In genomic region chr15:63121382-63122001, GRCh38 we compare ENCODE assay signal across 8 cellular contexts. TPM values are rescaled to one million over a fixed set of nuclear protein-coding genes. Genes with fewer than 3 reads are reported as not detected.
DNase-seq lines count a peak whose midpoint lies in the region; ATAC-seq, FAIRE-seq and TF ChIP-seq lines count a peak whose summit lies in the region.

TSS of gene LACTB (plus strand) at chr15:63121861. CDS start at chr15:63121872, 11 bp downstream.

- H3K9me2 ChIP-seq in SK-N-SH = no peaks in the 10 kb centered on the region

- H3K27ac ChIP-seq in SK-N-SH (ENCODE audit: low read depth in 2 of 2, low read length in 1 of 2) (peak within 1 kb of the TSS; percentile 74 to 79), gastroesophageal sphincter (peak within 1 kb of the TSS; percentile 90 to 98 (median 94)), neuronal stem cell (replicated peaks; ENCODE audit: low read length) (peak within 1 kb of the TSS; percentile 63)

- H3K14ac ChIP-seq in neuronal stem cell (ENCODE audit: low read length) = no peak within 1 kb of the TSS

- peak within 1 kb of the TSS; percentile 73 for H3K4me3 Mint-ChIP-seq in activated naive CD4-positive, alpha-beta T cell treated with anti-CD3 and anti-CD28 coated beads, Interleukin-2, amount 10 ng/mL, durations not matched to agents 7 days and 5 days

- no peak within 1 kb of the TSS for H4K91ac ChIP-seq in neuronal stem cell (ENCODE audit: low read depth, low read length, poor library complexity)

- H3K9me3 Mint-ChIP-seq in activated naive CD4-positive, alpha-beta T cell treated with anti-CD3 and anti-CD28 coated beads, Interleukin-2, amount 10 ng/mL, durations not matched to agents 7 days and 5 days = peaks cover 20% of the 10 kb centered on the region

- H3K4me1 ChIP-seq in ES-I3 (ENCODE audit: insufficient read depth, low read length) (peaks cover 3% of the 10 kb centered on the region; the same call in 1 of the 2 replicates), SK-N-SH (ENCODE audit: control insufficient read depth in 1 of 2, insufficient read depth in 2 of 2, low read depth in 1 of 2, low read length in 1 of 2) (peaks cover 0 to 3% of the 10 kb centered on the region in 2 experiments; a peak in 2 of 4 replicates), gastroesophageal sphincter (peaks cover 0 to 15% (median 3%) of the 10 kb centered on the region in 3 donors), neuronal stem cell (ENCODE audit: control insufficient read depth in 2 of 2, insufficient read depth in 1 of 2, low read depth in 1 of 2, low read length in 2 of 2) (peaks cover 2 to 5% of the 10 kb centered on the region in 2 donors)

- H2AFZ ChIP-seq in SK-N-SH (ENCODE audit: low read depth) = peak within 1 kb of the TSS; percentile 99
- H2AFZ ChIP-seq in neuronal stem cell (ENCODE audit: low read length) = peak within 1 kb of the TSS; percentile 92

- H2BK15ac ChIP-seq in neuronal stem cell (ENCODE audit: low read length) = peak within 1 kb of the TSS; percentile 83

- peaks cover 15% of the 10 kb centered on the region for H3K36me3 Mint-ChIP-seq in activated naive CD4-positive, alpha-beta T cell treated with anti-CD3 and anti-CD28 coated beads, Interleukin-2, amount 10 ng/mL, durations not matched to agents 7 days and 5 days

- peak within 1 kb of the TSS; percentile 88 for H3K27ac Mint-ChIP-seq in activated naive CD4-positive, alpha-beta T cell treated with anti-CD3 and anti-CD28 coated beads, Interleukin-2, amount 10 ng/mL, durations not matched to agents 7 days and 5 days

- H3K27me3 ChIP-seq in SK-N-SH (ENCODE audit: insufficient read depth) (no peaks in the 10 kb centered on the region), gastroesophageal sphincter (no peaks in the 10 kb centered on the region), neuronal stem cell (ENCODE audit: control insufficient read depth in 3 of 3, insufficient read depth in 3 of 3, low read depth in 1 of 3, low read length in 3 of 3) (no peaks in the 10 kb centered on the region)

- H3K23ac ChIP-seq in neuronal stem cell (ENCODE audit: low read depth, low read length, poor library complexity) = peak within 1 kb of the TSS; percentile 85

- TF ChIP-seq EP300 in SK-N-SH (IDR thresholded peaks at IDR 0.05; ENCODE audit: borderline replicate concordance in 1 of 2, low read depth in 1 of 2, low read length in 1 of 2) = no peak
- TF ChIP-seq EP300 in gastroesophageal sphincter (IDR thresholded peaks at IDR 0.05) = no peak

- H3K27me3 Mint-ChIP-seq in activated naive CD4-positive, alpha-beta T cell treated with anti-CD3 and anti-CD28 coated beads, Interleukin-2, amount 10 ng/mL, durations not matched to agents 7 days and 5 days = no peaks in the 10 kb centered on the region

- peaks cover 6% of the 10 kb centered on the region; the same call in 1 of the 2 replicates for H3K9me3 ChIP-seq in ES-I3 (ENCODE audit: control insufficient read depth, insufficient read depth, low read length)
- no peaks in the 10 kb centered on the region for H3K9me3 ChIP-seq in SK-N-SH
- no peaks in the 10 kb centered on the region for H3K9me3 ChIP-seq in gastroesophageal sphincter
- peaks cover 0 to 3% of the 10 kb centered on the region in 2 donors for H3K9me3 ChIP-seq in neuronal stem cell (replicated peaks in 1 of 2; ENCODE audit: control insufficient read depth in 2 of 2, insufficient read depth in 1 of 2, low read depth in 1 of 2, low read length in 2 of 2)

- peaks cover 15% of the 10 kb centered on the region for H3F3A ChIP-seq in SK-N-SH (replicated peaks; ENCODE audit: insufficient read depth)

- peak; percentile 77 for TF ChIP-seq POLR2A in H54 (IDR thresholded peaks at IDR 0.05; ENCODE audit: low read depth, low read length)
- peak; percentile 69 to 79 for TF ChIP-seq POLR2A in gastroesophageal sphincter (IDR thresholded peaks at IDR 0.05)

- H3K9ac ChIP-seq in ES-I3 (ENCODE audit: low read depth, low read length) (peak within 1 kb of the TSS; percentile 95), SK-N-SH (peak within 1 kb of the TSS; percentile 77), neuronal stem cell (ENCODE audit: low read depth, low read length, poor library complexity) (peak within 1 kb of the TSS; percentile 77)

- POLR2A ChIA-PET in SK-N-SH (lab: Yijun Ruan, JAX) = interaction anchor here (1.0 kb wide), 1 partner anchor 36 kb away, joined by 3 read pairs; the partner anchor contains the start of gene RPS27L

- peak; percentile 95 for ATAC-seq in gastroesophageal sphincter

- H3K36me3 ChIP-seq in ES-I3 (ENCODE audit: insufficient read depth, low read length) (no peaks in the 10 kb centered on the region), SK-N-SH (replicated peaks in 1 of 2; ENCODE audit: control insufficient read depth in 1 of 2, insufficient read depth in 2 of 2, low read length in 1 of 2) (peaks cover 0 to 16% of the 10 kb centered on the region in 2 experiments), gastroesophageal sphincter (peaks cover 0 to 16% of the 10 kb centered on the region in 2 donors), neuronal stem cell (replicated peaks in 1 of 2; ENCODE audit: control insufficient read depth in 2 of 2, insufficient read depth in 2 of 2, low read length in 2 of 2) (no peaks in the 10 kb centered on the region)

- peak within 1 kb of the TSS; percentile 85 for H3K18ac ChIP-seq in neuronal stem cell (ENCODE audit: low read length)

- H3K4ac ChIP-seq in neuronal stem cell (ENCODE audit: low read length) = no peak within 1 kb of the TSS

- 7% methylated on average over 26 of the region's 40 CpGs for WGBS in SK-N-SH (ENCODE audit: low lambda C conversion rate)
- 1 to 4% methylated on average over 5 to 16 of the region's 40 CpGs for WGBS in gastroesophageal sphincter (ENCODE audit: low coverage in 1 of 2), 2 donors
- WGBS in neuronal stem cell (ENCODE audit: extremely low coverage in 2 of 2, insufficient read length in 2 of 2, insufficient replicate concordance in 1 of 2), 2 donors = no CpG with 5 or more reads among the region's 40 CpGs

- peak; percentile 60 for DNase-seq in H54 (ENCODE audit: insufficient read length, low spot score)
- DNase-seq in M059J (ENCODE audit: low read depth) = peak; percentile 86
- DNase-seq in SK-N-SH = peak; percentile 92
- DNase-seq in activated naive CD4-positive, alpha-beta T cell treated with anti-CD3 and anti-CD28 coated beads, Interleukin-2, amount 10 ng/mL, durations not matched to agents 7 days and 5 days = peak; percentile 85
- DNase-seq in neuronal stem cell (ENCODE audit: low spot score) = peak; percentile 83

- H3K79me2 ChIP-seq in SK-N-SH (ENCODE audit: insufficient read depth) = peaks cover 30% of the 10 kb centered on the region

- H2AK5ac ChIP-seq in neuronal stem cell (ENCODE audit: low read depth, low read length) = peak within 1 kb of the TSS; percentile 28

- TF ChIP-seq CTCF in SK-N-SH (IDR thresholded peaks at IDR 0.05) (no peak), gastroesophageal sphincter (IDR thresholded peaks at IDR 0.05) (no peak), subcutaneous adipose tissue (IDR thresholded peaks at IDR 0.05; ENCODE audit: low read depth) (no peak)

- no peak within 1 kb of the TSS for H2BK12ac ChIP-seq in neuronal stem cell (ENCODE audit: low read length)

- peak within 1 kb of the TSS; percentile 93 for H4K8ac ChIP-seq in neuronal stem cell (ENCODE audit: low read depth, low read length)

- H3K4me1 Mint-ChIP-seq in activated naive CD4-positive, alpha-beta T cell treated with anti-CD3 and anti-CD28 coated beads, Interleukin-2, amount 10 ng/mL, durations not matched to agents 7 days and 5 days = peaks cover 17% of the 10 kb centered on the region

- H3K4me2 ChIP-seq in SK-N-SH = peak within 1 kb of the TSS; percentile 88
- H3K4me2 ChIP-seq in neuronal stem cell (ENCODE audit: insufficient read depth, low read length, poor library complexity, severe bottlenecking) = peak within 1 kb of the TSS; percentile 77

- FAIRE-seq in H54 (lab: Jason Lieb, UNC) = no peak

- H3K4me3 ChIP-seq in SK-N-SH (ENCODE audit: low read depth in 2 of 2, low read length in 1 of 2) (peak within 1 kb of the TSS; percentile 86 to 93), gastroesophageal sphincter (peak within 1 kb of the TSS; percentile 95 to 98), neuronal stem cell (ENCODE audit: low read length in 2 of 2) (peak within 1 kb of the TSS; percentile 85 to 94)

- no peak within 1 kb of the TSS for H2BK5ac ChIP-seq in neuronal stem cell (ENCODE audit: low read length)

- CTCF ChIA-PET in SK-N-SH (lab: Yijun Ruan, JAX) = interaction anchor here (0.8 kb wide), 1 partner anchor 380 kb away, joined by 3 read pairs; no protein-coding TSS in a partner anchor
- CTCF ChIA-PET in activated naive CD4-positive, alpha-beta T cell treated with anti-CD3 and anti-CD28 coated beads, Interleukin-2, amount 10 ng/mL, durations not matched to agents 7 days and 5 days (lab: Charles Lee) = no interaction called here

- no peak for TF ChIP-seq RAD21 in SK-N-SH (IDR thresholded peaks at IDR 0.05; ENCODE audit: low read length)

- H3K79me1 ChIP-seq in neuronal stem cell (ENCODE audit: low read depth, low read length) = peaks cover 3% of the 10 kb centered on the region

- H2BK120ac ChIP-seq in neuronal stem cell (ENCODE audit: low read depth, low read length) = no peak within 1 kb of the TSS

- H4K20me1 ChIP-seq in SK-N-SH (ENCODE audit: insufficient read depth) = no peaks in the 10 kb centered on the region

TF ChIP-seq in SK-N-SH, 30 proteins besides CTCF, POLR2A, EP300 and RAD21 (continues in another document):
- TF ChIP-seq POLR2AphosphoS5 (IDR thresholded peaks at IDR 0.05; ENCODE audit: low read depth, low read length) = 0 out of 2 replicates have a peak, but pooled peaks have one; percentile 52
- TF ChIP-seq RCOR1 (IDR thresholded peaks at IDR 0.05; ENCODE audit: low read length) = no peak
- TF ChIP-seq RXRA (IDR thresholded peaks at IDR 0.05; ENCODE audit: borderline replicate concordance, low read depth) = no peak
- no peak for TF ChIP-seq NRF1 (IDR thresholded peaks at IDR 0.05; ENCODE audit: low read depth, low read length)
- TF ChIP-seq NFIC (IDR thresholded peaks at IDR 0.05; ENCODE audit: borderline replicate concordance) = no peak
- no peak for TF ChIP-seq FOXM1 (IDR thresholded peaks at IDR 0.05; ENCODE audit: low read depth)
- peak; percentile 84 for TF ChIP-seq MXI1 (IDR thresholded peaks at IDR 0.05; ENCODE audit: low read depth, low read length)
- peak; percentile 52 for TF ChIP-seq TAF1 (IDR thresholded peaks at IDR 0.05; ENCODE audit: borderline replicate concordance, low read depth, low read length)
- TF ChIP-seq MAX (IDR thresholded peaks at IDR 0.05; ENCODE audit: low read depth) = peak; percentile 34; the same call in 1 of the 2 replicates

RNA-seq across cellular contexts. Expression of gene LACTB, which starts in this region (rescaled TPM):
- 22.5 and 41.1 TPM in 2 replicates for total RNA-seq in M059J (2014; rRNA removed; shearing (Covaris generic))
- polyA plus RNA-seq in SK-N-SH (2012; rRNA removed) = 23.3 and 28.5 TPM in 2 replicates
- 32.3 and 44.5 TPM in 2 replicates for polyA plus RNA-seq in SK-N-SH (2012; cell fraction: cytosol; rRNA removed)
- 17.9 and 27.1 TPM in 2 replicates for polyA plus RNA-seq in SK-N-SH (2012; cell fraction: nucleus; rRNA removed)
- total RNA-seq in gastroesophageal sphincter (10 to 100 TPM; 15.6 to 20.8 (median 17.3) TPM), subcutaneous adipose tissue (10 to 100 TPM; 19.8 to 46.7 (median 30.0) TPM)
- 8.2 TPM for polyA plus RNA-seq in neuronal stem cell (2013, experiment 1 of 2)
- 7.0 TPM for polyA plus RNA-seq in neuronal stem cell (2013, experiment 2 of 2)

Comparison
In these comparisons a context has a peak if more than half of its experiments do, and no peak if none do; other contexts are left out.
1. Peak in every context shown above with its lines: DNase-seq, ATAC-seq, H3K4me3 ChIP-seq and H3K27ac ChIP-seq.